ENCODE assay signal across 5 cellular contexts in the genomic region with DNA sequence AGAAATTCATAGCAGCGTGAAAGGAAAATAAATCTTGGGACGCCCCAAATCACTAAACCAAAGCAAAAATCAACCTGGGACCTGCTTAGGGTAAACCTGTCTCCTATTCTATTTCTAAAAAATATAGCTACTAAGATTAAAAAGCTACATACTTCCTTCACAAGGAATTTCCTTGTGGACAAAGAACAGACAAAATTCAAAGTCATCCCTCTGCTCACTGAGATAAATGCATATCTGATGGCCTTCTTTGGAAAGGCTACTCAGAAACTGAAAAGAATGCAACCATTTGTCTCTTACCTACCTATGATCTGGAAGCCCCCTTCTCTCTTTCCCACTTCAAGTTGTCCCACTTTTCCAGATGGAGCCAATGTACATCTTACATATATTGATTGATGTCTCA.
"Had no signal": no experiment of that assay in that cellular context is flagged by ENCODE, and none has a peak within 500 bp of the region (broad histone marks: within the 10 kb centered on the region; RNA-seq: fewer than 3 reads in every experiment).

No MANE protein-coding gene starts in this region.

- H3K27ac ChIP-seq: HL-60 had no signal

- FAIRE-seq: HepG2, HTR-8/SVneo had no signal

- DNase-seq: IMR-90, KBM-7 had no signal

- ATAC-seq: HepG2 had no signal
